10 cellular contexts compared by ENCODE assay signal in genomic region chr11:64060263-64060860, GRCh38. TPM values are rescaled to one million over a fixed set of nuclear protein-coding genes. Genes with fewer than 3 reads are reported as not detected.
DNase-seq lines count a peak whose midpoint lies in the region; ATAC-seq and TF ChIP-seq lines count a peak whose summit lies in the region.
"Had no signal": no experiment of that assay in that cellular context is flagged by ENCODE, and none has a peak within 500 bp of the region (broad histone marks: within the 10 kb centered on the region; RNA-seq: fewer than 3 reads in every experiment).

No MANE protein-coding gene starts in this region.

- H3K4me3 ChIP-seq in CD4-positive, alpha-beta memory T cell (ENCODE audit: low read length in 2 of 2), result peak overlapping the region in 1 of 2 donors; percentile 24
- H3K4me3 ChIP-seq in OCI-LY3 (ENCODE audit: low read length), result peak overlapping the region; percentile 79
- H3K4me3 ChIP-seq in epithelial cell of proximal tubule (ENCODE audit: low read depth, low read length), result peak overlapping the region; percentile 55
- peak overlapping the region; percentile 72 for H3K4me3 ChIP-seq in osteoblast (ENCODE audit: insufficient read depth, low read length)

- no peaks in the 10 kb centered on the region for H3K9me3 ChIP-seq in CD4-positive, alpha-beta memory T cell (ENCODE audit: control insufficient read depth in 1 of 2, low read length in 2 of 2)
- no peaks in the 10 kb centered on the region for H3K9me3 ChIP-seq in OCI-LY3 (ENCODE audit: insufficient read depth, low read length)
- H3K9me3 ChIP-seq in osteoblast (ENCODE audit: low read depth, low read length), result no peaks in the 10 kb centered on the region

- peaks cover 10 to 12% of the 10 kb centered on the region in 2 donors for H3K27me3 Mint-ChIP-seq in CD4-positive, alpha-beta memory T cell

- peak in 1 of 5 donors; percentile 13 for DNase-seq in CD4-positive, alpha-beta memory T cell
- DNase-seq in epithelial cell of proximal tubule (ENCODE audit: low read depth) (no peak), osteoblast (ENCODE audit: insufficient read length, low spot score, missing footprints) (no peak), AG20443 (ENCODE audit: low spot score) (no peak), NCI-H2107 (lab: John Stamatoyannopoulos, UW) (no peak)
- DNase-seq in stimulated activated naive CD4-positive, alpha-beta T cell treated with Interleukin-2 at 50 U/mL for 16 hours (lab: John Stamatoyannopoulos, UW), result no peak
- DNase-seq: GOT3, Kasumi-1 had no signal

- no peak overlapping the region for H2AFZ ChIP-seq in OCI-LY3 (ENCODE audit: low read depth, low read length)
- H2AFZ ChIP-seq in osteoblast (ENCODE audit: low read length), result no peak overlapping the region

- H3K4me1 Mint-ChIP-seq in CD4-positive, alpha-beta memory T cell, result peaks cover 5 to 12% (median 6%) of the 10 kb centered on the region in 4 donors

- H3K27ac ChIP-seq in CD4-positive, alpha-beta memory T cell (ENCODE audit: low read depth, low read length), result no peak overlapping the region
- H3K27ac ChIP-seq in OCI-LY3 (ENCODE audit: low read length) (no peak overlapping the region), osteoblast (ENCODE audit: low read depth, low read length) (no peak overlapping the region)

- no peaks in the 10 kb centered on the region for H3K79me2 ChIP-seq in OCI-LY3 (ENCODE audit: low read length)
- no peaks in the 10 kb centered on the region for H3K79me2 ChIP-seq in osteoblast (ENCODE audit: insufficient read depth, low read length)

- CTCF ChIA-PET in CD4-positive, alpha-beta memory T cell (lab: Charles Lee; ENCODE audit: partially characterized antibody), result interaction anchor here (1.0 kb wide), 1 partner anchor 60 kb away, joined by 3 read pairs; no protein-coding TSS in a partner anchor

- peak overlapping the region; percentile 53; the same call in 1 of the 2 replicates for H3K9ac ChIP-seq in OCI-LY3 (ENCODE audit: low read length)

- H3K9me3 Mint-ChIP-seq in CD4-positive, alpha-beta memory T cell, result no peaks in the 10 kb centered on the region

- POLR2A ChIA-PET in CD4-positive, alpha-beta memory T cell (lab: Charles Lee; ENCODE audit: partially characterized antibody), result no interaction called here

- no peaks in the 10 kb centered on the region for H3K36me3 ChIP-seq in CD4-positive, alpha-beta memory T cell (ENCODE audit: insufficient read depth, low read length)
- H3K36me3 ChIP-seq in OCI-LY3 (replicated peaks; ENCODE audit: low read depth, low read length), result no peaks in the 10 kb centered on the region
- H3K36me3 ChIP-seq in osteoblast (ENCODE audit: insufficient read depth, low read length), result no peaks in the 10 kb centered on the region

- 0 out of 2 replicates have a peak, but pooled peaks cover 13% of the 10 kb centered on the region for H4K20me1 ChIP-seq in OCI-LY3 (ENCODE audit: insufficient read depth, low read length)
- H4K20me1 ChIP-seq in osteoblast (ENCODE audit: insufficient read depth, low read length), result peaks cover 7% of the 10 kb centered on the region

- no peak for TF ChIP-seq CTCF in OCI-LY3 (IDR thresholded peaks at IDR 0.05; ENCODE audit: low read depth, low read length)
- no peak for TF ChIP-seq CTCF in epithelial cell of proximal tubule (conservative IDR thresholded peaks at IDR 0.05; ENCODE audit: low read depth, low read length)
- TF ChIP-seq CTCF in osteoblast (IDR thresholded peaks at IDR 0.05; ENCODE audit: extremely low read depth, low read depth, low read length), result no peak

- peaks cover 11% of the 10 kb centered on the region for H3K4me1 ChIP-seq in CD4-positive, alpha-beta memory T cell (ENCODE audit: insufficient read depth, low read length)
- peaks cover 4% of the 10 kb centered on the region; the same call in 1 of the 2 replicates for H3K4me1 ChIP-seq in OCI-LY3 (ENCODE audit: low read length)
- peaks cover 10% of the 10 kb centered on the region for H3K4me1 ChIP-seq in osteoblast (ENCODE audit: insufficient read depth, low read length)

- peak overlapping the region; percentile 93 for H3K4me2 ChIP-seq in OCI-LY3 (ENCODE audit: low read length)
- peak overlapping the region; percentile 91 for H3K4me2 ChIP-seq in osteoblast (ENCODE audit: insufficient read depth, low read length)

- no peak for ATAC-seq in GM18502 (IDR thresholded peaks at IDR 0.05; ENCODE audit: poor library complexity, unreplicated experiment)

- no peak overlapping the region for H3K27ac Mint-ChIP-seq in CD4-positive, alpha-beta memory T cell

- H3K4me3 Mint-ChIP-seq in CD4-positive, alpha-beta memory T cell, result peak overlapping the region in 7 of 8 donors; percentile 10 to 71 (median 49)

- no peaks in the 10 kb centered on the region for H3K36me3 Mint-ChIP-seq in CD4-positive, alpha-beta memory T cell

- H3K27me3 ChIP-seq in CD4-positive, alpha-beta memory T cell (ENCODE audit: insufficient read depth, low read length), result no peaks in the 10 kb centered on the region
- H3K27me3 ChIP-seq in OCI-LY3 (ENCODE audit: low read depth, low read length) (peaks cover 8% of the 10 kb centered on the region; the same call in 1 of the 2 replicates), osteoblast (ENCODE audit: insufficient read depth, low read length) (peaks cover 6% of the 10 kb centered on the region)

- intact Hi-C loops in CD4-positive, alpha-beta memory T cell (cut with micrococcal nuclease), result no loop called here

RNA-seq across cellular contexts. Expression of gene FLRT1, which starts 24.6 kb away (rescaled TPM):
- total RNA-seq in CD4-positive, alpha-beta memory T cell, result not detected
- polyA plus RNA-seq in CD4-positive, alpha-beta memory T cell, result not detected
- total RNA-seq in epithelial cell of proximal tubule (not detected in 2 replicates), osteoblast (under 0.01 and 0.29 TPM in 2 replicates)
